11 cellular contexts compared by ENCODE assay signal in the genomic region with DNA sequence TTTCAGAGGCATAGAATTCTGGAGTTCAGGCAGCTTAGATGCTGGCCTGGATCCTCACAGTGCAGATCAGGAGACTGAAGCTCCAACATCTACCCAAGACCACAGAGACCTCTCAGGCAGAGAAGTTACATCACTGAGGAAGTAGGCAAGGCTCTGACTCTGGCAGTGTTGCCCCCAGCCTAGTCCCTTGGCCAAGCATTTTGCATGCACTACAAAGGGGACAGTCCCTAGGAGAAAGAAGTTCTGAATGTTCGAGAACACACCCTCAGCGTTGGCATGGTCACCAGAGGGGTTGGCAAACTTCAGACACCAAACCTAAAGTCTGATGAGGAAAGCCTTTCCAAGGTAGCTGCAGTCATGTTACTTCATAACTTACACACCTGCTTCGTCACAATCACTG. TPM values are rescaled to one million over a fixed set of nuclear protein-coding genes. Genes with fewer than 3 reads are reported as not detected.
A peak's percentile ranks its signal among the peaks of the same experiment; 100 is the strongest.
DNase-seq lines count a peak whose midpoint lies in the region; ATAC-seq and TF ChIP-seq lines count a peak whose summit lies in the region.
"Had no signal": no experiment of that assay in that cellular context is flagged by ENCODE, and none has a peak within 500 bp of the region (broad histone marks: within the 10 kb centered on the region; RNA-seq: fewer than 3 reads in every experiment).

No MANE protein-coding gene starts in this region.

- H3K4me1 Mint-ChIP-seq in WTC11: peaks cover 5% of the 10 kb centered on the region

- no peaks in the 10 kb centered on the region for H3K9me3 Mint-ChIP-seq in WTC11

- H3K4me3 ChIP-seq in OCI-LY7 (ENCODE audit: low read depth, low read length, poor library complexity, severe bottlenecking): no peak overlapping the region
- H3K4me3 ChIP-seq in hepatocyte: no peak overlapping the region
- H3K4me3 ChIP-seq: gastroesophageal sphincter had no signal

- H3K27ac Mint-ChIP-seq in WTC11: no peak overlapping the region

- H3K4me1 ChIP-seq in OCI-LY7 (ENCODE audit: insufficient read depth, low read length, poor library complexity, severe bottlenecking) (peaks cover 59% of the 10 kb centered on the region), hepatocyte (ENCODE audit: insufficient read depth) (peaks cover 16% of the 10 kb centered on the region)

- H3K4me3 Mint-ChIP-seq in WTC11: no peak overlapping the region; the same call in 1 of the 2 replicates

- H3K4me2 ChIP-seq in OCI-LY7 (ENCODE audit: low read length) (peak overlapping the region; percentile 9; the same call in 1 of the 2 replicates), hepatocyte (no peak overlapping the region)

- H3K36me3 ChIP-seq in OCI-LY7 (ENCODE audit: insufficient read depth, low read length) (peaks cover 53% of the 10 kb centered on the region), hepatocyte (replicated peaks; ENCODE audit: insufficient read depth, low read depth) (no peaks in the 10 kb centered on the region)

- H2AFZ ChIP-seq in OCI-LY7 (ENCODE audit: low read length) (no peak overlapping the region), hepatocyte (no peak overlapping the region)

- H3K36me3 Mint-ChIP-seq in WTC11: peaks cover 15% of the 10 kb centered on the region

- no peaks in the 10 kb centered on the region for H4K20me1 ChIP-seq in OCI-LY7 (ENCODE audit: insufficient read depth, low read length)
- peaks cover 13% of the 10 kb centered on the region for H4K20me1 ChIP-seq in hepatocyte (ENCODE audit: insufficient read depth, poor library complexity, severe bottlenecking)

- H3K9me2 ChIP-seq in OCI-LY7 (ENCODE audit: insufficient read depth, low read length): no peaks in the 10 kb centered on the region
- H3K9me2 ChIP-seq in hepatocyte (replicated peaks; ENCODE audit: insufficient read depth): no peaks in the 10 kb centered on the region

- intact Hi-C loops in OCI-LY7 (cut with micrococcal nuclease; ENCODE audit: unreplicated experiment) (loop anchor here (10.0 kb wide), 1 partner anchor 259 kb away; no protein-coding TSS in a partner anchor), cardiac septum (cut with DNase I) (no loop called here)

- H3K27me3 ChIP-seq in hepatocyte: no peaks in the 10 kb centered on the region
- H3K27me3 ChIP-seq: gastroesophageal sphincter had no signal

- BruUV-seq in OCI-LY7 (replicated peaks; lab: Mats Ljungman, UMichigan): no TSS peak

- WGBS in hepatocyte (ENCODE audit: low lambda C conversion rate, missing lambda C conversion rate): 99% methylated on average over 3 of the region's 3 CpGs

- no peak for ATAC-seq in WTC11
- ATAC-seq in HG03175 (IDR thresholded peaks at IDR 0.05; ENCODE audit: unreplicated experiment): no peak
- ATAC-seq: gastroesophageal sphincter had no signal

- peaks cover 55% of the 10 kb centered on the region for H3K79me2 ChIP-seq in OCI-LY7 (ENCODE audit: insufficient read depth, low read depth, low read length)
- H3K79me2 ChIP-seq in hepatocyte: peaks cover 66% of the 10 kb centered on the region

- no peak overlapping the region for H3K27ac ChIP-seq in OCI-LY7 (ENCODE audit: low read depth, low read length, poor library complexity, severe bottlenecking)
- H3K27ac ChIP-seq in hepatocyte: peak overlapping the region; percentile 65
- H3K27ac ChIP-seq: gastroesophageal sphincter had no signal

- CTCF ChIA-PET in OCI-LY7 (lab: Charles Lee; ENCODE audit: unreplicated experiment): no interaction called here
- CTCF ChIA-PET in WTC11 (lab: Charles Lee): interaction anchor here (0.7 to 3.6 kb wide), 2 partner anchors 12 to 1164 kb away, joined by 3 to 19 read pairs; no protein-coding TSS in a partner anchor

- H3K27me3 Mint-ChIP-seq in WTC11 (ENCODE audit: low read depth): no peaks in the 10 kb centered on the region

- POLR2A ChIA-PET in OCI-LY7 (lab: Charles Lee): interaction anchor here (0.7 kb wide), 3 partner anchors 30 to 251 kb away, joined by 3 to 6 read pairs (median 6); no protein-coding TSS in a partner anchor
- POLR2A ChIA-PET in WTC11 (lab: Charles Lee): no interaction called here

- peak; percentile 17 for DNase-seq in stimulated activated CD4-positive, alpha-beta T cell treated with anti-CD3 and anti-CD28 coated beads, Interleukin-1b, Interleukin-23, amount 100 ng/mL, for 48 hours
- DNase-seq in stimulated activated CD4-positive, alpha-beta T cell treated with anti-CD3 and anti-CD28 coated beads, Interleukin-12 subunit alpha, Interleukin-12 subunit beta, amount 100 ng/mL, for 4 hours: no peak
- peak; percentile 24 for DNase-seq in OCI-LY7 (ENCODE audit: low spot score)
- DNase-seq in hepatocyte (ENCODE audit: low spot score): no peak
- no peak for DNase-seq in anterior cingulate cortex (lab: John Stamatoyannopoulos, UW)
- DNase-seq in WTC11 (ENCODE audit: low spot score): no peak
- no peak for DNase-seq in cardiac septum (ENCODE audit: low spot score)
- DNase-seq: NCI-H1417 treated with DMSO at 0.1 percent for 48 hours, NCI-H446 had no signal

- H3K9me3 ChIP-seq in OCI-LY7 (ENCODE audit: low read length): no peaks in the 10 kb centered on the region
- H3K9me3 ChIP-seq in hepatocyte (ENCODE audit: low read depth): no peaks in the 10 kb centered on the region
- H3K9me3 ChIP-seq: gastroesophageal sphincter had no signal

- no peak for TF ChIP-seq CTCF in OCI-LY7 (conservative IDR thresholded peaks at IDR 0.05; ENCODE audit: low read length)
- TF ChIP-seq CTCF in hepatocyte (IDR thresholded peaks at IDR 0.05; ENCODE audit: poor library complexity): no peak
- TF ChIP-seq CTCF in WTC11 (IDR thresholded peaks at IDR 0.05): no peak

TF ChIP-seq in WTC11, 78 proteins besides CTCF, POLR2A, EP300 and RAD21 (continues in another document):
- no peak for TF ChIP-seq ATF3 (CRISPR knock-in tag; conservative IDR thresholded peaks at IDR 0.05)
- TF ChIP-seq TCF7 (CRISPR knock-in tag; IDR thresholded peaks at IDR 0.05; ENCODE audit: low read depth): no peak
- TF ChIP-seq ZMAT4 (CRISPR knock-in tag; IDR thresholded peaks at IDR 0.05): no peak
- no peak for TF ChIP-seq ZNF232 (CRISPR knock-in tag; IDR thresholded peaks at IDR 0.05)
- no peak for TF ChIP-seq SMAD3 (CRISPR knock-in tag; IDR thresholded peaks at IDR 0.05; ENCODE audit: borderline replicate concordance)
- no peak for TF ChIP-seq AR (CRISPR knock-in tag; IDR thresholded peaks at IDR 0.05)
- no peak for TF ChIP-seq USF1 (CRISPR knock-in tag; IDR thresholded peaks at IDR 0.05)

RNA-seq across cellular contexts. Expression of gene RANBP10, which starts 2.5 kb away (rescaled TPM):
- total RNA-seq in OCI-LY7 (2014; rRNA removed; shearing (Covaris generic)): 6.7 and 12.3 TPM in 2 replicates
- total RNA-seq in OCI-LY7 (2022): 20.0 and 21.4 TPM in 2 replicates
- 8.6 and 8.8 TPM in 2 replicates for total RNA-seq in hepatocyte
- 12.4 and 12.6 TPM in 2 replicates for polyA plus RNA-seq in hepatocyte
- total RNA-seq in WTC11 (2021): 14.0 to 16.9 TPM (median 16.1 TPM) in 3 replicates
- total RNA-seq in cardiac septum: 16.4 TPM

RNA-seq across cellular contexts. Expression of gene TSNAXIP1, which starts 2.8 kb away (rescaled TPM):
- 0.28 and 0.76 TPM in 2 replicates for total RNA-seq in OCI-LY7 (2014; rRNA removed; shearing (Covaris generic))
- total RNA-seq in OCI-LY7 (2022) (0.68 and 0.91 TPM in 2 replicates), hepatocyte (3.1 TPM in 2 replicates), WTC11 (2021) (0.41 to 1.7 TPM (median 0.48 TPM) in 3 replicates), cardiac septum (0.51 TPM)
- 2.0 and 5.8 TPM in 2 replicates for polyA plus RNA-seq in hepatocyte

RNA-seq across cellular contexts. Expression of gene THAP11, which starts 38.2 kb away (rescaled TPM):
- total RNA-seq in OCI-LY7 (2014; rRNA removed; shearing (Covaris generic)): 52.9 and 66.3 TPM in 2 replicates
- total RNA-seq in OCI-LY7 (2022): 38.8 and 39.5 TPM in 2 replicates
- 35.4 and 40.0 TPM in 2 replicates for total RNA-seq in hepatocyte
- polyA plus RNA-seq in hepatocyte: 36.7 and 36.9 TPM in 2 replicates
- 46.5 to 49.0 TPM (median 47.4 TPM) in 3 replicates for total RNA-seq in WTC11 (2021)
- total RNA-seq in cardiac septum: 23.0 TPM

RNA-seq across cellular contexts. Expression of gene NUTF2, which starts 42.8 kb away (rescaled TPM):
- total RNA-seq in OCI-LY7 (2014; rRNA removed; shearing (Covaris generic)): 168 and 187 TPM in 2 replicates
- total RNA-seq in OCI-LY7 (2022) (143 and 144 TPM in 2 replicates), hepatocyte (100 and 102 TPM in 2 replicates), WTC11 (2021) (183 to 205 TPM (median 200 TPM) in 3 replicates), cardiac septum (87.1 TPM)
- 197 and 216 TPM in 2 replicates for polyA plus RNA-seq in hepatocyte

RNA-seq across cellular contexts. Expression of gene CENPT, which starts 43.6 kb away (rescaled TPM):
- 74.7 and 85.3 TPM in 2 replicates for total RNA-seq in OCI-LY7 (2014; rRNA removed; shearing (Covaris generic))
- total RNA-seq in OCI-LY7 (2022) (48.9 and 55.4 TPM in 2 replicates), hepatocyte (28.5 and 38.1 TPM in 2 replicates), WTC11 (2021) (52.1 to 58.3 TPM (median 57.3 TPM) in 3 replicates), cardiac septum (27.9 TPM)
- polyA plus RNA-seq in hepatocyte: 84.0 and 115 TPM in 2 replicates

Comparison
In these comparisons a context has a peak if more than half of its experiments do, and no peak if none do; other contexts are left out.
1. DNase-seq: peak in stimulated activated CD4-positive, alpha-beta T cell treated with anti-CD3 and anti-CD28 coated beads, Interleukin-1b, Interleukin-23, amount 100 ng/mL, for 48 hours (single experiment) and OCI-LY7 (single experiment); none in stimulated activated CD4-positive, alpha-beta T cell treated with anti-CD3 and anti-CD28 coated beads, Interleukin-12 subunit alpha, Interleukin-12 subunit beta, amount 100 ng/mL, for 4 hours (single experiment), hepatocyte (single experiment), anterior cingulate cortex (0 of 58), WTC11 (single experiment) and cardiac septum (single experiment).